Comparison of ENCODE assay signal across 1 cellular context in the genomic region with DNA sequence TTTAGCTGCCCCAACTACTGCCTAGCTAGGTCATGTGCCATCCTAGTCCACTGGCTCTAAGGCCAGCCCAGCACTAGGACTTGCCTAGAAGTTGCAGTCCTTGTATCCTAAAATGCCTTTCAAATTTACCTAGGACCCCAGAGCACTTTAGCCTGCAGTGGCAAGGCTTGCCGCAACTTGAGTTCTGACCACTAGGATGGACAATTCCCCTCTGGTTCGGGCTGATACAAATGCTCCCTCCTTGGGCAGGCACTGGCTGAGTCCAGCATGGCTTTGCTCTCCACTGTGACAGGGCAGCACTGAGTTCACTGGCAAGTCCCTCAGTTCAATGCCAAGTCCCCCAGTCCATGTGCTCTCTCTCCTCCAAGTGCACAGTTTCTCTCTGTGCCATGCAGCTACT.
TF ChIP-seq lines count a peak whose summit lies in the region.

No MANE protein-coding gene starts in this region.

TF ChIP-seq in IMR-90, 13 proteins besides CTCF, POLR2A, EP300 and RAD21:
- TF ChIP-seq BHLHE40 (IDR thresholded peaks at IDR 0.05; ENCODE audit: low read depth, low read length) (no peak), MXI1 (IDR thresholded peaks at IDR 0.05; ENCODE audit: borderline replicate concordance, low read depth, low read length) (no peak), RCOR1 (IDR thresholded peaks at IDR 0.05; ENCODE audit: insufficient replicate concordance, low read length) (no peak), MAFK (IDR thresholded peaks at IDR 0.05; ENCODE audit: low read depth, low read length) (no peak), CHD1 (IDR thresholded peaks at IDR 0.05; ENCODE audit: low read depth, low read length) (no peak), RFX5 (IDR thresholded peaks at IDR 0.05; ENCODE audit: low read depth, low read length) (no peak), ELK1 (IDR thresholded peaks at IDR 0.05; ENCODE audit: borderline replicate concordance, low read depth, low read length) (no peak), SMC3 (IDR thresholded peaks at IDR 0.05; ENCODE audit: low read depth, low read length) (no peak), NFE2L2 (IDR thresholded peaks at IDR 0.05; ENCODE audit: low read depth, low read length) (no peak), MAZ (IDR thresholded peaks at IDR 0.05; ENCODE audit: borderline replicate concordance, low read depth, low read length) (no peak), FOS (IDR thresholded peaks at IDR 0.05; ENCODE audit: low read depth, low read length) (no peak), CEBPB (IDR thresholded peaks at IDR 0.05; ENCODE audit: low read depth, low read length) (no peak)
- TF ChIP-seq, protein P1, sequence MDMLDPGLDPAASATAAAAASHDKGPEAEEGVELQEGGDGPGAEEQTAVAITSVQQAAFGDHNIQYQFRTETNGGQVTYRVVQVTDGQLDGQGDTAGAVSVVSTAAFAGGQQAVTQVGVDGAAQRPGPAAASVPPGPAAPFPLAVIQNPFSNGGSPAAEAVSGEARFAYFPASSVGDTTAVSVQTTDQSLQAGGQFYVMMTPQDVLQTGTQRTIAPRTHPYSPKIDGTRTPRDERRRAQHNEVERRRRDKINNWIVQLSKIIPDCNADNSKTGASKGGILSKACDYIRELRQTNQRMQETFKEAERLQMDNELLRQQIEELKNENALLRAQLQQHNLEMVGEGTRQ (IDR thresholded peaks at IDR 0.05; ENCODE audit: low read depth, low read length): no peak
